In the genomic region with DNA sequence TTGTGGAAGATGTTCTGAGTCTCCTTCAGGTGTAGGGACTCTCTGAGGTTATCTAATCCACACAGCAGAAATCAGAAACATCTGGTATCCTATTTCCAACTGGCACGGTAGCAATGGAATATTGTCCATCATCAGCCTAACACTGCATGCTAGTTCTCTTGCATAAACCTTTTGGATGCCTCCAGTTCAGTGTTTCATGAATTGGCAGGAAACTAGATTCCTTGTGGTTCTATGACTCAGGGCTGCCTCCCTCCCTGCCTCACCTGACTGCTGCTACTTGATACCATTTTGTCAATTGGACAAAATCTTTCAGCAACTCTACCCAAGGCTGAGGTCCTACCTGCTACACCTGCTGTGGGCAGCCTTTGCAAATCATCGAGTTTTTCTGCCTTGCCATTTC, we compare ENCODE assay signal across 17 cellular contexts.
DNase-seq lines count a peak whose midpoint lies in the region.
"Had no signal": no experiment of that assay in that cellular context is flagged by ENCODE, and none has a peak within 500 bp of the region (broad histone marks: within the 10 kb centered on the region; RNA-seq: fewer than 3 reads in every experiment).

No MANE protein-coding gene starts in this region.

- H3K9ac ChIP-seq in adipocyte (ENCODE audit: low read length) = no peak overlapping the region

- no peaks in the 10 kb centered on the region for H3K27me3 ChIP-seq in adipocyte (replicated peaks; ENCODE audit: control insufficient read depth, insufficient read depth, low read length)
- H3K27me3 ChIP-seq: neutrophil, testis had no signal

- H3K4me1 ChIP-seq in adipocyte (ENCODE audit: control insufficient read depth, insufficient read depth, low read length) = peaks cover 32% of the 10 kb centered on the region
- H3K4me1 ChIP-seq: testis had no signal

- H3K4me3 ChIP-seq in adipocyte (ENCODE audit: low read length) = no peak overlapping the region
- H3K4me3 ChIP-seq: GM23338, lung, testis had no signal

- H3K9me3 ChIP-seq in adipocyte (ENCODE audit: control insufficient read depth, low read length) = no peaks in the 10 kb centered on the region
- H3K9me3 ChIP-seq: neutrophil, testis had no signal

- peak; percentile 44 for DNase-seq in HCEC 1CT
- peak; percentile 90 for DNase-seq in adipocyte (ENCODE audit: low read depth)
- peak; percentile 57 for DNase-seq in fibroblast of the conjunctiva (ENCODE audit: low read depth)
- no peak for DNase-seq in hepatic stellate cell (ENCODE audit: low spot score)
- no peak for DNase-seq in NOMO-1 treated with DMSO at 0.1 percent for 48 hours (lab: John Stamatoyannopoulos, UW; ENCODE audit: unreplicated experiment)
- no peak for DNase-seq in D341Med (ENCODE audit: low spot score)
- no peak for DNase-seq in anterior cingulate cortex (lab: John Stamatoyannopoulos, UW)
- DNase-seq: activated CD4-positive, alpha-beta T cell treated with anti-CD3 and anti-CD28 coated beads for 1 hour; amygdala; DMS 273 treated with DMSO at 0.1 percent for 48 hours; effector memory CD8-positive, alpha-beta T cell; hypothalamus; T-helper 1 cell; testis had no signal

- no peaks in the 10 kb centered on the region for H3K36me3 ChIP-seq in adipocyte (ENCODE audit: control insufficient read depth, insufficient read depth, low read length, severe bottlenecking)
- H3K36me3 ChIP-seq: neutrophil had no signal

Comparison
In these comparisons a context has a peak if more than half of its experiments do, and no peak if none do; other contexts are left out.
1. DNase-seq: peak in HCEC 1CT (single experiment), adipocyte (single experiment) and fibroblast of the conjunctiva (single experiment); none in hepatic stellate cell (single experiment), NOMO-1 treated with DMSO at 0.1 percent for 48 hours (single experiment), D341Med (single experiment) and anterior cingulate cortex (0 of 58).